Comparison of ENCODE assay signal across 1 cellular context in the genomic region with DNA sequence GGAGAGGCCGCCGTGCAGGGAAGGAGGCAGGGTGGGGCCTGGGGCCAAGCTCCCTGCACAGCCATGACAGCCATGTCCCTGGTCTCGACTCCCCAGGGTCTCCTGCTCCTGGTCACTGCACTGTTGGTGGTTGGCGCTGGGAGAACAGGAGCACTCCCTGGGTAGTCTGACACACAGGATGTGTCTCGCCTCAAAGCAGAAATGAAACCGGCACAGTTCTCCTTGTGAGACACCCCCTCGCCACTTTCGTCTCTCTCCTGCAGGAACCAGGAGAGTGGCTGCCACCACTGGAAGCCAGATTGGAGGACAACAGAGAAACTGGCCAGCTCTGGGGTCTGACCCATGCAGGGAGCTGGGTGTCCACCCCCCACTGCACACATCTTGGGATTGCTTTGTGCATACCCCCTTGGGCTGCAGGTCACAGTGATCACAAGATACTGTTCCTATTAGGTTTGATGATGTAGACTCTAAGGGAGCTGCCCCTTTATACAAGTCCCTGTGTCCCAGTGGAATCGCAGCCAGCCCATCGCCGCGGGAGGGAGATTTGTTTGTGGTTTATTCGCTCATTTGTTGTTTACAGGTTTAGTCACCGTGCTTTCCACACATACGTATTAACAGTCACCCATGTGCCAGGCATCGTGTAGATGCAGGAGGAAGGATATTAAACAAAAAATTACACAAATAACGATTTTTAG.
TF ChIP-seq lines count a peak whose summit lies in the region.

No MANE protein-coding gene starts in this region.

TF ChIP-seq in SK-N-SH treated with all-trans-retinoic acid at 6 μM for 48 hours, 23 proteins besides CTCF, POLR2A, EP300 and RAD21 (continued from another document):
- TF ChIP-seq, protein P1, sequence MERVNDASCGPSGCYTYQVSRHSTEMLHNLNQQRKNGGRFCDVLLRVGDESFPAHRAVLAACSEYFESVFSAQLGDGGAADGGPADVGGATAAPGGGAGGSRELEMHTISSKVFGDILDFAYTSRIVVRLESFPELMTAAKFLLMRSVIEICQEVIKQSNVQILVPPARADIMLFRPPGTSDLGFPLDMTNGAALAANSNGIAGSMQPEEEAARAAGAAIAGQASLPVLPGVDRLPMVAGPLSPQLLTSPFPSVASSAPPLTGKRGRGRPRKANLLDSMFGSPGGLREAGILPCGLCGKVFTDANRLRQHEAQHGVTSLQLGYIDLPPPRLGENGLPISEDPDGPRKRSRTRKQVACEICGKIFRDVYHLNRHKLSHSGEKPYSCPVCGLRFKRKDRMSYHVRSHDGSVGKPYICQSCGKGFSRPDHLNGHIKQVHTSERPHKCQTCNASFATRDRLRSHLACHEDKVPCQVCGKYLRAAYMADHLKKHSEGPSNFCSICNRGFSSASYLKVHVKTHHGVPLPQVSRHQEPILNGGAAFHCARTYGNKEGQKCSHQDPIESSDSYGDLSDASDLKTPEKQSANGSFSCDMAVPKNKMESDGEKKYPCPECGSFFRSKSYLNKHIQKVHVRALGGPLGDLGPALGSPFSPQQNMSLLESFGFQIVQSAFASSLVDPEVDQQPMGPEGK (CRISPR knock-in tag; IDR thresholded peaks at IDR 0.05; ENCODE audit: borderline replicate concordance): no peak
- TF ChIP-seq ARNTL (CRISPR knock-in tag; IDR thresholded peaks at IDR 0.05; ENCODE audit: borderline replicate concordance, low read depth) (no peak), ZNF70 (CRISPR knock-in tag; IDR thresholded peaks at IDR 0.05) (no peak), SNAI2 (CRISPR knock-in tag; IDR thresholded peaks at IDR 0.05) (no peak)
TF ChIP-seq in SK-N-SH treated with all-trans-retinoic acid at 6 μM for 48 hours: peak in this region for 0.
